Comparison of ENCODE assay signal across 20 cellular contexts in the genomic region with DNA sequence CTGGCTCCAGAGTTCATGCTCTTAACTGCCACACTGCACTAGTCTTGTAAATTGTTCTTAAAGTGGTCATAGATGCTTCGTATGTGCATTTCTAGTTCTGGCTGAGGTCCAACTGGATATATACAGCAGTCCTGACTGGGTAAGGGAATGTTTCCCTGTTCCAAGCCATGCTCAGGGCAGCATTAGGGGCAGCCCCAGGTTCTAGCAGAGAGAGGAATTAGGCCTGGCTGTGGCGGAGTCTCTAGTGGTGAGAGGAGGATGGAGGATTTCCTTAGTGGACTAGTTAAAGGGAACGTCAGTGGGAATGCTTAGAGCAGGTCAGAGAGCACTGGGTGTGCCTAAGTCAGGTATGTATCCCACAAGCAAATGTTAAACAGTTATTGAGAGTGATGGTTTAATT. TPM values are rescaled to one million over a fixed set of nuclear protein-coding genes. Genes with fewer than 3 reads are reported as not detected.
A peak's percentile ranks its signal among the peaks of the same experiment; 100 is the strongest.
DNase-seq lines count a peak whose midpoint lies in the region; ATAC-seq, FAIRE-seq and TF ChIP-seq lines count a peak whose summit lies in the region.
"Had no signal": no experiment of that assay in that cellular context is flagged by ENCODE, and none has a peak within 500 bp of the region (broad histone marks: within the 10 kb centered on the region; RNA-seq: fewer than 3 reads in every experiment).

No MANE protein-coding gene starts in this region.

- peak; percentile 36 for FAIRE-seq in bronchial epithelial cell (lab: Jason Lieb, UNC)
- FAIRE-seq: G401.6 had no signal

- no peak for TF ChIP-seq CTCF in GM23338 (conservative IDR thresholded peaks at IDR 0.05; ENCODE audit: low read depth in 2 of 2)
- TF ChIP-seq CTCF in bronchial epithelial cell (IDR thresholded peaks at IDR 0.05; ENCODE audit: insufficient read depth, low read length, severe bottlenecking), result no peak
- TF ChIP-seq CTCF in mucosa of descending colon (IDR thresholded peaks at IDR 0.05), result no peak
- no peak for TF ChIP-seq CTCF in foreskin fibroblast (IDR thresholded peaks at IDR 0.05; ENCODE audit: low read depth, low read length)

- no peak overlapping the region for H3K27ac ChIP-seq in GM23338 (ENCODE audit: low read depth)
- H3K27ac ChIP-seq: esophagus muscularis mucosa, prostate gland, spleen, suprapubic skin had no signal

- H3K4me3 ChIP-seq in GM23338 (no peak overlapping the region), bronchial epithelial cell (ENCODE audit: low read depth, low read length) (no peak overlapping the region), mucosa of descending colon (no peak overlapping the region), foreskin fibroblast (ENCODE audit: low read depth in 1 of 2, low read length in 2 of 2) (no peak overlapping the region)
- H3K4me3 ChIP-seq: esophagus muscularis mucosa, prostate gland, spleen, suprapubic skin had no signal

- H3K79me2 ChIP-seq in GM23338 (replicated peaks; ENCODE audit: insufficient read depth), result peaks cover 100% of the 10 kb centered on the region

- no peaks in the 10 kb centered on the region for H3K9me3 ChIP-seq in mucosa of descending colon
- H3K9me3 ChIP-seq: Caco-2, esophagus muscularis mucosa, prostate gland, spleen, suprapubic skin had no signal

- H3K4me3 Mint-ChIP-seq in GM23338, result no peak overlapping the region
- H3K4me3 Mint-ChIP-seq: naive thymus-derived CD8-positive, alpha-beta T cell; T-helper 1 cell treated with Interleukin-12 subunit alpha and Interleukin-12 subunit beta and Interleukin-4 antibody, amounts not matched to agents 30 μg/mL and 1 μg/mL, for 36 hours had no signal

- H3K4me1 ChIP-seq in GM23338 (ENCODE audit: insufficient read depth) (peaks cover 19% of the 10 kb centered on the region; the same call in 1 of the 2 replicates), mucosa of descending colon (ENCODE audit: low read depth) (peaks cover 2% of the 10 kb centered on the region)
- H3K4me1 ChIP-seq: Caco-2, prostate gland had no signal

- H3K27me3 Mint-ChIP-seq in GM23338 (ENCODE audit: insufficient read depth, low read depth, poor library complexity), result no peaks in the 10 kb centered on the region
- H3K27me3 Mint-ChIP-seq: naive thymus-derived CD8-positive, alpha-beta T cell had no signal

- H2AFZ ChIP-seq in GM23338, result no peak overlapping the region

- intact Hi-C loops in mucosa of descending colon (cut with DNase I, micrococcal nuclease), result no loop called here

- H3K4me1 Mint-ChIP-seq in GM23338, result peaks cover 35% of the 10 kb centered on the region

- H3F3A ChIP-seq in GM23338 (replicated peaks; ENCODE audit: low read depth), result no peaks in the 10 kb centered on the region

- H3K27ac Mint-ChIP-seq in GM23338, result no peak overlapping the region
- H3K27ac Mint-ChIP-seq: T-helper 1 cell treated with Interleukin-12 subunit alpha and Interleukin-12 subunit beta and Interleukin-4 antibody, amounts not matched to agents 30 μg/mL and 1 μg/mL, for 36 hours had no signal

- no peak overlapping the region for H3K4me2 ChIP-seq in GM23338

- H3K27me3 ChIP-seq in GM23338 (ENCODE audit: insufficient read depth), result no peaks in the 10 kb centered on the region
- H3K27me3 ChIP-seq in bronchial epithelial cell (ENCODE audit: control insufficient read depth, insufficient read depth, low read length), result no peaks in the 10 kb centered on the region
- H3K27me3 ChIP-seq: esophagus muscularis mucosa, spleen, suprapubic skin had no signal

- H3K36me3 ChIP-seq in GM23338 (ENCODE audit: insufficient read depth) (no peaks in the 10 kb centered on the region), bronchial epithelial cell (ENCODE audit: control insufficient read depth, insufficient read depth, low read length) (no peaks in the 10 kb centered on the region), mucosa of descending colon (ENCODE audit: low read depth) (no peaks in the 10 kb centered on the region)
- H3K36me3 ChIP-seq: esophagus muscularis mucosa, prostate gland, spleen, suprapubic skin had no signal

- DNase-seq in GM23338 (ENCODE audit: low spot score) (peak; percentile 9), HuH-7 (ENCODE audit: low spot score) (peak; percentile 5), bronchial epithelial cell (ENCODE audit: low read depth) (no peak), mucosa of descending colon (peak in 1 of 3 donors; percentile 4), HPDE6-E6E7 (ENCODE audit: extremely low spot score) (no peak), foreskin fibroblast (no peak)
- DNase-seq: Caco-2; central memory CD4-positive, alpha-beta T cell; mammary epithelial cell; naive thymus-derived CD8-positive, alpha-beta T cell; NCI-H446; spleen had no signal

- no peaks in the 10 kb centered on the region for H3K9me2 ChIP-seq in GM23338 (ENCODE audit: insufficient read depth)

- no peaks in the 10 kb centered on the region for H3K9me3 Mint-ChIP-seq in GM23338
- H3K9me3 Mint-ChIP-seq: T-helper 1 cell treated with Interleukin-12 subunit alpha and Interleukin-12 subunit beta and Interleukin-4 antibody, amounts not matched to agents 30 μg/mL and 1 μg/mL, for 36 hours had no signal

- H4K20me1 ChIP-seq in GM23338 (replicated peaks; ENCODE audit: insufficient read depth), result 0 out of 2 replicates have a peak, but pooled peaks cover 13% of the 10 kb centered on the region

- ATAC-seq in GM23338 (peak; percentile 85), mucosa of descending colon (peak; percentile 72), HG03095 (IDR thresholded peaks at IDR 0.05; ENCODE audit: unreplicated experiment) (no peak), HG02981 (IDR thresholded peaks at IDR 0.05; ENCODE audit: unreplicated experiment) (no peak)
- ATAC-seq: naive thymus-derived CD8-positive, alpha-beta T cell; Right ventricle myocardium inferior had no signal

- no peaks in the 10 kb centered on the region; the same call in 2 of the 3 replicates for H3K36me3 Mint-ChIP-seq in GM23338 (ENCODE audit: low read depth)

TF ChIP-seq in GM23338, 12 proteins besides CTCF, POLR2A, EP300 and RAD21 (continues in another document):
- TF ChIP-seq ZNF331 (CRISPR knock-in tag; IDR thresholded peaks at IDR 0.05; ENCODE audit: low read depth) (no peak), NANOG (IDR thresholded peaks at IDR 0.05; ENCODE audit: borderline replicate concordance) (no peak), POLR2AphosphoS5 (IDR thresholded peaks at IDR 0.05; ENCODE audit: low read depth) (no peak), JUNB (IDR thresholded peaks at IDR 0.05; ENCODE audit: unreplicated experiment) (no peak)
- TF ChIP-seq, protein P1, sequence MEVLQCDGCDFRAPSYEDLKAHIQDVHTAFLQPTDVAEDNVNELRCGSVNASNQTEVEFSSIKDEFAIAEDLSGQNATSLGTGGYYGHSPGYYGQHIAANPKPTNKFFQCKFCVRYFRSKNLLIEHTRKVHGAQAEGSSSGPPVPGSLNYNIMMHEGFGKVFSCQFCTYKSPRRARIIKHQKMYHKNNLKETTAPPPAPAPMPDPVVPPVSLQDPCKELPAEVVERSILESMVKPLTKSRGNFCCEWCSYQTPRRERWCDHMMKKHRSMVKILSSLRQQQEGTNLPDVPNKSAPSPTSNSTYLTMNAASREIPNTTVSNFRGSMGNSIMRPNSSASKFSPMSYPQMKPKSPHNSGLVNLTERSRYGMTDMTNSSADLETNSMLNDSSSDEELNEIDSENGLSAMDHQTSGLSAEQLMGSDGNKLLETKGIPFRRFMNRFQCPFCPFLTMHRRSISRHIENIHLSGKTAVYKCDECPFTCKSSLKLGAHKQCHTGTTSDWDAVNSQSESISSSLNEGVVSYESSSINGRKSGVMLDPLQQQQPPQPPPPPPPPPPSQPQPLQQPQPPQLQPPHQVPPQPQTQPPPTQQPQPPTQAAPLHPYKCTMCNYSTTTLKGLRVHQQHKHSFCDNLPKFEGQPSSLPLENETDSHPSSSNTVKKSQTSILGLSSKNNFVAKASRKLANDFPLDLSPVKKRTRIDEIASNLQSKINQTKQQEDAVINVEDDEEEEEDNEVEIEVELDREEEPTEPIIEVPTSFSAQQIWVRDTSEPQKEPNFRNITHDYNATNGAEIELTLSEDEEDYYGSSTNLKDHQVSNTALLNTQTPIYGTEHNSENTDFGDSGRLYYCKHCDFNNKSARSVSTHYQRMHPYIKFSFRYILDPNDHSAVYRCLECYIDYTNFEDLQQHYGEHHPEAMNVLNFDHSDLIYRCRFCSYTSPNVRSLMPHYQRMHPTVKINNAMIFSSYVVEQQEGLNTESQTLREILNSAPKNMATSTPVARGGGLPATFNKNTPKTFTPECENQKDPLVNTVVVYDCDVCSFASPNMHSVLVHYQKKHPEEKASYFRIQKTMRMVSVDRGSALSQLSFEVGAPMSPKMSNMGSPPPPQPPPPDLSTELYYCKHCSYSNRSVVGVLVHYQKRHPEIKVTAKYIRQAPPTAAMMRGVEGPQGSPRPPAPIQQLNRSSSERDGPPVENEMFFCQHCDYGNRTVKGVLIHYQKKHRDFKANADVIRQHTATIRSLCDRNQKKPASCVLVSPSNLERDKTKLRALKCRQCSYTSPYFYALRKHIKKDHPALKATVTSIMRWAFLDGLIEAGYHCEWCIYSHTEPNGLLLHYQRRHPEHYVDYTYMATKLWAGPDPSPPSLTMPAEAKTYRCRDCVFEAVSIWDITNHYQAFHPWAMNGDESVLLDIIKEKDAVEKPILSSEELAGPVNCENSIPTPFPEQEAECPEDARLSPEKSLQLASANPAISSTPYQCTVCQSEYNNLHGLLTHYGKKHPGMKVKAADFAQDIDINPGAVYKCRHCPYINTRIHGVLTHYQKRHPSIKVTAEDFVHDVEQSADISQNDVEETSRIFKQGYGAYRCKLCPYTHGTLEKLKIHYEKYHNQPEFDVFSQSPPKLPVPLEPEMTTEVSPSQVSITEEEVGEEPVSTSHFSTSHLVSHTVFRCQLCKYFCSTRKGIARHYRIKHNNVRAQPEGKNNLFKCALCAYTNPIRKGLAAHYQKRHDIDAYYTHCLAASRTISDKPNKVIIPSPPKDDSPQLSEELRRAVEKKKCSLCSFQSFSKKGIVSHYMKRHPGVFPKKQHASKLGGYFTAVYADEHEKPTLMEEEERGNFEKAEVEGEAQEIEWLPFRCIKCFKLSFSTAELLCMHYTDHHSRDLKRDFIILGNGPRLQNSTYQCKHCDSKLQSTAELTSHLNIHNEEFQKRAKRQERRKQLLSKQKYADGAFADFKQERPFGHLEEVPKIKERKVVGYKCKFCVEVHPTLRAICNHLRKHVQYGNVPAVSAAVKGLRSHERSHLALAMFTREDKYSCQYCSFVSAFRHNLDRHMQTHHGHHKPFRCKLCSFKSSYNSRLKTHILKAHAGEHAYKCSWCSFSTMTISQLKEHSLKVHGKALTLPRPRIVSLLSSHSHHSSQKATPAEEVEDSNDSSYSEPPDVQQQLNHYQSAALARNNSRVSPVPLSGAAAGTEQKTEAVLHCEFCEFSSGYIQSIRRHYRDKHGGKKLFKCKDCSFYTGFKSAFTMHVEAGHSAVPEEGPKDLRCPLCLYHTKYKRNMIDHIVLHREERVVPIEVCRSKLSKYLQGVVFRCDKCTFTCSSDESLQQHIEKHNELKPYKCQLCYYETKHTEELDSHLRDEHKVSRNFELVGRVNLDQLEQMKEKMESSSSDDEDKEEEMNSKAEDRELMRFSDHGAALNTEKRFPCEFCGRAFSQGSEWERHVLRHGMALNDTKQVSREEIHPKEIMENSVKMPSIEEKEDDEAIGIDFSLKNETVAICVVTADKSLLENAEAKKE (CRISPR knock-in tag; IDR thresholded peaks at IDR 0.05), result no peak

RNA-seq across cellular contexts. Expression of gene UBE2E3, which starts 28.0 kb away (rescaled TPM):
- 84.9 and 112 TPM in 2 replicates for total RNA-seq in GM23338 (2014; rRNA removed; shearing (Covaris generic))
- polyA plus RNA-seq in GM23338 (2016; fragmentation: Nextera tagmentation; extraction: Ambion mirVana), result 111 and 124 TPM in 2 replicates
- total RNA-seq in bronchial epithelial cell (26.4 and 27.4 TPM in 2 replicates), mucosa of descending colon (10 to 100 TPM; 48.3 to 63.6 (median 52.8) TPM)

Comparison
In these comparisons a context has a peak if more than half of its experiments do, and no peak if none do; other contexts are left out.
1. ATAC-seq: peak in GM23338 (single experiment) and mucosa of descending colon (single experiment); none in HG03095 (single experiment) and HG02981 (single experiment).
2. DNase-seq: peak in GM23338 (single experiment) and HuH-7 (single experiment); none in bronchial epithelial cell (single experiment), HPDE6-E6E7 (single experiment) and foreskin fibroblast (0 of 2).